ENCODE assay signal across 1 cellular context in the genomic region with DNA sequence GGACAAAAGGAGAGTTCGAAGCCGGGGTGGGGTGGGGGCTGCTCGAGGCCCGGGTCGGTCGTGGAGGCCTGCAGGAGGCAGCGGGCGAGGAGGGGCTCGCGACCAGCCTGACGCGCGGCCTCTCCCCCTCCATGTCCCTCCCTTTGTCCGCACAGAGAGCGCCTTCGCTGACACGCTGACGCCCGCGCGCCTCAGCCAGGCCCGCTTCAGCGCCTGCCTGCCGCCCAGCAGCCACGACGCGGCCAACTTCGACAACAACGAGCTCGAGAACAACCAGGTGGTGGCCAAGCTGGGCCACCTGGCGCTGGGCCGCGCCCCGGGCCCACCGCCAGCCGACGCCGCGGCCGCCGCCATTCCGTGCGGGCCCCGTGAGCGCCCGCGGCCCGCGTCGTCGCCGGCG.
TF ChIP-seq lines count a peak whose summit lies in the region.

No MANE protein-coding gene starts in this region.

TF ChIP-seq in H1, 55 proteins besides CTCF, POLR2A, EP300 and RAD21 (continued from another document):
- 0 out of 4 replicates have a peak, but pooled peaks of 1 of the 2 experiments have one; percentile 13 for TF ChIP-seq HDAC2 (IDR thresholded peaks at IDR 0.05; ENCODE audit: borderline replicate concordance in 1 of 2, low read depth in 2 of 2, low read length in 2 of 2)
- TF ChIP-seq RFX5 (IDR thresholded peaks at IDR 0.05; ENCODE audit: borderline replicate concordance, low read depth, low read length), result no peak
- no peak for TF ChIP-seq KDM5A (IDR thresholded peaks at IDR 0.05; ENCODE audit: low read length)
- TF ChIP-seq, protein P1, sequence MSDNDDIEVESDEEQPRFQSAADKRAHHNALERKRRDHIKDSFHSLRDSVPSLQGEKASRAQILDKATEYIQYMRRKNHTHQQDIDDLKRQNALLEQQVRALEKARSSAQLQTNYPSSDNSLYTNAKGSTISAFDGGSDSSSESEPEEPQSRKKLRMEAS (IDR thresholded peaks at IDR 0.05), result peak; percentile 98
- TF ChIP-seq SRF (IDR thresholded peaks at IDR 0.05; ENCODE audit: low read depth, low read length), result no peak
- TF ChIP-seq SUZ12 (IDR thresholded peaks at IDR 0.05; ENCODE audit: low read length), result 0 out of 2 replicates have a peak, but pooled peaks have one; percentile 8
- TF ChIP-seq RBBP5 (IDR thresholded peaks at IDR 0.05; ENCODE audit: borderline replicate concordance, low read depth, low read length), result no peak; the same call in 1 of the 2 replicates
